26 cellular contexts compared by ENCODE assay signal in the genomic region with DNA sequence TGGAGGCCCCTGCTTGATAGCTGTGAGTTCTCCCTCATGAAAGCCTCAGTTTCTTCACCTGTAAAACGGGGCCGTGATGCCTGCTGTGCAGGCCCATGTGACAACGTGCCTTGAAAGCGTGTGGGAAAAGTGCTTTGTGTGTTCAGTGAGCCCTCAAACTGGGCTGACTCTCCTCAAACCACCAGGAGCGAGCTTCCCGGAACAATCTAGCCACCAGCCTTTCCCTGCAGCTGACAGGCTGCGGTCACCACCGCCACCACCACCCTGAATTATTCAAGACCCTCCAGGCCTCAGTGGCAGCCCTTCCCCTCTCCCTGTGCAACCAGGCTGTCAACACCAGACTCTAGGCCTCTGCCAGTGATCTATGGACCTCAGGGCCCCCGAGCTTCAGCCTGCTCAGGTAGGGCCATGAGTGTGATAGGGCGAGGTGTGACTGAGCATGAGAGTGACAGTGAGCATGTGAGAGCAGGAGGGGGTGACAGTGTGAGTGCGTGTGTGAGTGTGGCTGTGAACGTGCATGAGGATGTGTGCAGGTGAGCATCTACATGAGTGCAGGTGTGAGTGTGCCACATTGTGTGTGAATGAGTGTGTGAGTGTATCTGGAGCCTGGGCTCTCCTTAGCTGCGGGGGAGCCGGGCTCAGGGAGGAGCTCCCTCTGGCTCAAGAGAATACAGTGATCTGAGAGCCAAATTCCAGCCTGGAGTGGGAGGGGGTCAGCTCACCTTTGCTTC. TPM values are rescaled to one million over a fixed set of nuclear protein-coding genes. Genes with fewer than 3 reads are reported as not detected.
DNase-seq lines count a peak whose midpoint lies in the region; ATAC-seq, FAIRE-seq and TF ChIP-seq lines count a peak whose summit lies in the region.
"Had no signal": no experiment of that assay in that cellular context is flagged by ENCODE, and none has a peak within 500 bp of the region (broad histone marks: within the 10 kb centered on the region; RNA-seq: fewer than 3 reads in every experiment).

No MANE protein-coding gene starts in this region.

- H3K36me3 Mint-ChIP-seq in H9 (ENCODE audit: insufficient read depth in 1 of 3, low read depth in 3 of 3) = no peaks in the 10 kb centered on the region; a peak in 1 of 7 replicates

- H2AK5ac ChIP-seq in H9 (ENCODE audit: insufficient read length, low read length) = no peak overlapping the region
- no peak overlapping the region for H2AK5ac ChIP-seq in mesendoderm (ENCODE audit: low read length)

- intact Hi-C loops in K562 (cut with micrococcal nuclease) = no loop called here

- TF ChIP-seq POLR2A in K562 (conservative IDR thresholded peaks at IDR 0.05) = no peak

- H3K18ac ChIP-seq in H9 (ENCODE audit: insufficient read length, low read depth, low read length) (no peak overlapping the region), mesendoderm (ENCODE audit: low read length) (no peak overlapping the region)

- DNase-seq in H9 = no peak
- no peak for DNase-seq in K562 (ENCODE audit: extremely low read depth in 1 of 4, low spot score in 3 of 4)
- peak; percentile 58 for DNase-seq in mesendoderm
- DNase-seq in superior temporal gyrus (ENCODE audit: extremely low spot score) = peak; percentile 17
- DNase-seq in dedifferentiated amniotic fluid mesenchymal stem cell (ENCODE audit: extremely low spot score) = no peak
- DNase-seq in RPMI8226 = no peak
- DNase-seq: activated CD4-positive, alpha-beta T cell treated with anti-CD3 and anti-CD28 coated beads for 1 hour; activated naive CD4-positive, alpha-beta T cell; activated T-cell treated with anti-CD3 and anti-CD28 coated beads, Interleukin-2, amount 50 U/mL, for 24 hours; adrenal gland; CD4-positive, alpha-beta T cell; DMS153; GDM1; head of caudate nucleus; mucosa of descending colon; NCI-H1092; NCI-H2029; NCI-H82; stimulated activated CD4-positive, alpha-beta T cell treated with anti-CD3 and anti-CD28 coated beads, Interleukin-4, amount 100 ng/mL, for 24 hours; stomach; SW 1271 had no signal

- no peak for FAIRE-seq in K562 (lab: Jason Lieb, UNC)

- TF ChIP-seq CTCF in H9 (conservative IDR thresholded peaks at IDR 0.05) (no peak), K562 (IDR thresholded peaks at IDR 0.05 in 2 of 3, conservative IDR thresholded peaks at IDR 0.05 in 1 of 3; ENCODE audit: insufficient read depth in 2 of 3, low read depth in 1 of 3, low read length in 3 of 3) (no peak)

- no TSS peak for BruUV-seq in K562 (replicated peaks; lab: Mats Ljungman, UMichigan)

- H2BK5ac ChIP-seq in H9 (ENCODE audit: insufficient read length, low read length) (no peak overlapping the region), mesendoderm (ENCODE audit: low read length) (no peak overlapping the region)

- H2BK15ac ChIP-seq in H9 (ENCODE audit: low read depth, low read length) (no peak overlapping the region), mesendoderm (replicated peaks; ENCODE audit: low read depth) (no peak overlapping the region)

- no peak overlapping the region for H3K4me3 ChIP-seq in K562
- no peak overlapping the region for H3K4me3 ChIP-seq in mesendoderm (ENCODE audit: low read length)
- H3K4me3 ChIP-seq: adrenal gland, mucosa of descending colon, stomach had no signal

- H3K79me1 ChIP-seq in H9 (ENCODE audit: insufficient read depth, low read depth, low read length, poor library complexity, severe bottlenecking) (no peaks in the 10 kb centered on the region), mesendoderm (ENCODE audit: low read length) (no peaks in the 10 kb centered on the region)

- peaks cover 58 to 65% of the 10 kb centered on the region in 2 experiments for H3K4me1 Mint-ChIP-seq in H9

- H2BK120ac ChIP-seq in H9 (ENCODE audit: low read depth, low read length, poor library complexity, severe bottlenecking) (no peak overlapping the region), mesendoderm (ENCODE audit: low read depth, low read length) (no peak overlapping the region)

- H3K36me3 ChIP-seq in K562 (ENCODE audit: control insufficient read depth, insufficient read depth, low read length) (no peaks in the 10 kb centered on the region), mesendoderm (ENCODE audit: control insufficient read depth, insufficient read depth, low read length) (no peaks in the 10 kb centered on the region)
- H3K36me3 ChIP-seq: adrenal gland, stomach had no signal

- no peak overlapping the region for H3K27ac ChIP-seq in H9 (ENCODE audit: insufficient read length, low read depth, low read length)
- no peak overlapping the region for H3K27ac ChIP-seq in K562 (ENCODE audit: extremely low read depth, low read depth, low read length)
- no peak overlapping the region for H3K27ac ChIP-seq in mesendoderm (ENCODE audit: low read depth, low read length)
- H3K27ac ChIP-seq: adrenal gland, stomach had no signal

- no CpG with 5 or more reads among the region's 14 CpGs for WGBS in H9 (ENCODE audit: extremely low coverage, insufficient read length, low lambda C conversion rate)
- WGBS in K562 (ENCODE audit: insufficient coverage, low coverage, missing lambda C conversion rate) = 40% methylated on average over 14 of the region's 14 CpGs
- WGBS in mesendoderm (ENCODE audit: extremely low coverage, insufficient coverage, low lambda C conversion rate) = no CpG with 5 or more reads among the region's 14 CpGs

- H2BK20ac ChIP-seq in H9 (ENCODE audit: low read depth, low read length, poor library complexity, severe bottlenecking) = no peak overlapping the region

- TF ChIP-seq RAD21 in K562 (CRISPR knock-in tag; conservative IDR thresholded peaks at IDR 0.05 in 1 of 2, IDR thresholded peaks at IDR 0.05 in 1 of 2) = no peak

- H3K4me1 ChIP-seq in H9 (ENCODE audit: insufficient read depth, low read length) (peaks cover 3% of the 10 kb centered on the region; the same call in 1 of the 2 replicates), K562 (replicated peaks in 1 of 2; ENCODE audit: control insufficient read depth in 2 of 2, insufficient read depth in 2 of 2, low read length in 2 of 2) (peaks cover 21 to 42% of the 10 kb centered on the region in 2 experiments), mesendoderm (ENCODE audit: control insufficient read depth, low read depth, low read length) (peaks cover 19% of the 10 kb centered on the region)

- H3K4me2 ChIP-seq in H9 (ENCODE audit: insufficient read depth, insufficient read length, low read length) (no peak overlapping the region), K562 (ENCODE audit: insufficient read depth, low read length) (no peak overlapping the region), mesendoderm (ENCODE audit: low read length) (no peak overlapping the region)

- no peaks in the 10 kb centered on the region for H4K20me1 ChIP-seq in H9 (ENCODE audit: control insufficient read depth, insufficient read depth, insufficient read length)
- 0 out of 2 replicates have a peak, but pooled peaks cover 9% of the 10 kb centered on the region for H4K20me1 ChIP-seq in K562 (replicated peaks; ENCODE audit: control insufficient read depth, insufficient read depth, low read length)

- H3K9me1 ChIP-seq in K562 (ENCODE audit: control insufficient read depth, insufficient read depth, low read length) = peaks cover 5% of the 10 kb centered on the region

- peaks cover 15% of the 10 kb centered on the region for H3K23me2 ChIP-seq in H9 (ENCODE audit: insufficient read length, low read depth, low read length, poor library complexity, severe bottlenecking)

- POLR2A ChIA-PET in K562 (lab: Yijun Ruan, JAX) = interaction anchor here (0.5 to 0.7 kb wide), 3 partner anchors 12 to 219 kb away, joined by 3 to 5 read pairs (median 3); no protein-coding TSS in a partner anchor

- H4K91ac ChIP-seq in H9 (ENCODE audit: insufficient read length, low read depth, low read length) = no peak overlapping the region

- in situ Hi-C loops in K562 (cut with MboI) = no loop called here

- H3K79me2 ChIP-seq in H9 (ENCODE audit: insufficient read depth, low read length) (no peaks in the 10 kb centered on the region), K562 (ENCODE audit: control insufficient read depth, insufficient read depth, low read length) (no peaks in the 10 kb centered on the region; the same call in 2 of the 3 replicates), mesendoderm (ENCODE audit: control insufficient read depth, insufficient read depth, low read length) (no peaks in the 10 kb centered on the region)

- H3K9ac ChIP-seq in H9 (ENCODE audit: extremely low read depth, insufficient read length, low read length) = peak overlapping the region; percentile 25
- H3K9ac ChIP-seq in K562 (ENCODE audit: insufficient read depth in 1 of 2, low read depth in 2 of 2, low read length in 2 of 2) = peak overlapping the region in 1 of 2 experiments; percentile 75; a peak in 2 of 4 replicates
- H3K9ac ChIP-seq in mesendoderm (ENCODE audit: low read length) = no peak overlapping the region

- CTCF ChIA-PET in K562 (lab: Yijun Ruan, JAX; ENCODE audit: low intra/inter-chr PET ratio) = no interaction called here

- no peak overlapping the region for H4K8ac ChIP-seq in H9 (replicated peaks; ENCODE audit: insufficient read length, low read depth, low read length)
- H4K8ac ChIP-seq in mesendoderm (ENCODE audit: low read depth, low read length) = no peak overlapping the region

- TF ChIP-seq EP300 in K562 (IDR thresholded peaks at IDR 0.05; ENCODE audit: low read length) = no peak

- no peak overlapping the region for H3T11ph ChIP-seq in H9 (ENCODE audit: low read length)

- H3K27me3 ChIP-seq in H9 (ENCODE audit: insufficient read depth, low read length) = no peaks in the 10 kb centered on the region; the same call in 1 of the 2 replicates
- peaks cover 7 to 8% of the 10 kb centered on the region in 2 experiments; a peak in 4 of 5 replicates for H3K27me3 ChIP-seq in K562 (ENCODE audit: control insufficient read depth in 2 of 2, insufficient read depth in 2 of 2, low read length in 2 of 2)
- H3K27me3 ChIP-seq in mesendoderm (ENCODE audit: insufficient read depth, low read length, poor library complexity) = no peaks in the 10 kb centered on the region

- peaks cover 45% of the 10 kb centered on the region for H3K27me3 Mint-ChIP-seq in H9 (ENCODE audit: low read depth)

- no peak overlapping the region for H2BK12ac ChIP-seq in H9 (ENCODE audit: insufficient read length, low read depth, low read length)

- ATAC-seq in K562 (no peak), HG02970 (IDR thresholded peaks at IDR 0.05; ENCODE audit: low FRiP score, unreplicated experiment) (no peak)
- ATAC-seq: mucosa of descending colon, Right ventricle myocardium inferior had no signal

- H2AFZ ChIP-seq in H9 (ENCODE audit: low read length) = no peak overlapping the region
- no peak overlapping the region for H2AFZ ChIP-seq in K562 (ENCODE audit: low read depth, low read length)

- H3K4ac ChIP-seq in H9 (ENCODE audit: low read depth, low read length) (no peak overlapping the region), mesendoderm (ENCODE audit: low read depth, low read length) (no peak overlapping the region)

- H3K23ac ChIP-seq in H9 (ENCODE audit: insufficient read length, low read depth, low read length) (peak overlapping the region; percentile 63), mesendoderm (ENCODE audit: low read length) (no peak overlapping the region)

- no peaks in the 10 kb centered on the region for H3K9me3 ChIP-seq in H9 (ENCODE audit: control insufficient read depth, low read depth, low read length)
- no peaks in the 10 kb centered on the region for H3K9me3 ChIP-seq in K562 (replicated peaks; ENCODE audit: control insufficient read depth, insufficient read depth, low read depth, low read length)
- H3K9me3 ChIP-seq: adrenal gland, mucosa of descending colon, stomach had no signal

- H3K56ac ChIP-seq in H9 (ENCODE audit: insufficient read length, low read depth, low read length) (no peak overlapping the region), mesendoderm (ENCODE audit: low read length) (no peak overlapping the region)

- H3K9me3 Mint-ChIP-seq in H9 = no peaks in the 10 kb centered on the region; a peak in 1 of 5 replicates
- H3K9me3 Mint-ChIP-seq: activated T-cell treated with anti-CD3 and anti-CD28 coated beads, Interleukin-2, amount 50 U/mL, for 24 hours; CD4-positive, alpha-beta T cell had no signal

- H4K5ac ChIP-seq in H9 (ENCODE audit: insufficient read length, low read depth, low read length) = peak overlapping the region; percentile 43
- no peak overlapping the region for H4K5ac ChIP-seq in mesendoderm (ENCODE audit: low read length)

- H3K27ac Mint-ChIP-seq in H9 = no peak overlapping the region; a peak in 1 of 7 replicates
- H3K27ac Mint-ChIP-seq: activated T-cell treated with anti-CD3 and anti-CD28 coated beads, Interleukin-2, amount 50 U/mL, for 24 hours; CD4-positive, alpha-beta T cell had no signal

- H3K4me3 Mint-ChIP-seq in H9 = no peak overlapping the region
- H3K4me3 Mint-ChIP-seq: activated T-cell treated with anti-CD3 and anti-CD28 coated beads, Interleukin-2, amount 50 U/mL, for 24 hours had no signal

- H3K14ac ChIP-seq in H9 (ENCODE audit: insufficient read depth, low read length) = no peak overlapping the region; the same call in 1 of the 2 replicates

RNA-seq across cellular contexts. Expression of a gene that starts 53.3 kb away (rescaled TPM):
- total RNA-seq in H9 (2021) (0.09 and 0.22 TPM in 2 replicates), K562 (2014; rRNA removed) (0.09 TPM in 1 of 2 replicates, not detected in the other), K562 (2014; rRNA removed; fragmentation: Illumina TruSeq; extraction: Trizol) (not detected in 2 replicates), K562 (2015; rRNA removed; fragmentation: Illumina TruSeq; extraction: Trizol) (not detected in 2 replicates), K562 (2021) (0.04 and 0.07 TPM in 2 replicates)
- total RNA-seq in K562 (2011; cell fraction: chromatin; rRNA removed; ENCODE audit: low replicate concordance) = 0.09 TPM in 2 replicates
- total RNA-seq in K562 (2011; cell fraction: nucleolus; rRNA removed) = under 0.01 TPM in 1 of 2 replicates, not detected in the other
- total RNA-seq in K562 (2011; cell fraction: nucleoplasm; rRNA removed) = not detected in 2 replicates
- polyA plus RNA-seq in K562 (2011; rRNA removed) (0.04 and 0.11 TPM in 2 replicates), K562 (2014; fragmentation: Illumina TruSeq; extraction: Trizol) (0.01 TPM in 1 of 2 replicates, not detected in the other), K562 (2014; fragmentation: Nextera tagmentation; extraction: Ambion mirVana) (not detected), K562 (2014; rRNA removed) (0.01 TPM in 1 of 2 replicates, not detected in the other)
- polyA plus RNA-seq in K562 (2011; cell fraction: cytosol; rRNA removed) = 0.09 TPM in 1 of 2 replicates, not detected in the other
- polyA plus RNA-seq in K562 (2011; cell fraction: nucleus; rRNA removed) = 0.18 and 0.29 TPM in 2 replicates
- 0.01 and 0.06 TPM in 2 replicates for polyA plus RNA-seq in K562 (2012)
- polyA minus RNA-seq in K562 (2011; rRNA and poly(A)+ RNA removed) = 0.03 TPM in 1 of 2 replicates, not detected in the other
- polyA minus RNA-seq in K562 (2011; cell fraction: cytosol; rRNA and poly(A)+ RNA removed) = not detected in 2 replicates
- 0.11 TPM in 1 of 2 replicates, not detected in the other for polyA minus RNA-seq in K562 (2011; cell fraction: nucleus; rRNA and poly(A)+ RNA removed)
- 0.04 TPM for polyA plus RNA-seq in mesendoderm (2013, experiment 1 of 2)
- polyA plus RNA-seq in mesendoderm (2013, experiment 2 of 2) = 0.03 TPM
- total RNA-seq: dermis microvascular lymphatic vessel endothelial cell, LHCN-M2, Right ventricle myocardium inferior had no signal
- polyA plus RNA-seq: AG04450 had no signal

Comparison
In these comparisons a context has a peak if more than half of its experiments do, and no peak if none do; other contexts are left out.
1. DNase-seq: peak in mesendoderm (single experiment) and superior temporal gyrus (single experiment); none in H9 (single experiment), K562 (0 of 4), dedifferentiated amniotic fluid mesenchymal stem cell (single experiment) and RPMI8226 (single experiment).